In the genomic region with DNA sequence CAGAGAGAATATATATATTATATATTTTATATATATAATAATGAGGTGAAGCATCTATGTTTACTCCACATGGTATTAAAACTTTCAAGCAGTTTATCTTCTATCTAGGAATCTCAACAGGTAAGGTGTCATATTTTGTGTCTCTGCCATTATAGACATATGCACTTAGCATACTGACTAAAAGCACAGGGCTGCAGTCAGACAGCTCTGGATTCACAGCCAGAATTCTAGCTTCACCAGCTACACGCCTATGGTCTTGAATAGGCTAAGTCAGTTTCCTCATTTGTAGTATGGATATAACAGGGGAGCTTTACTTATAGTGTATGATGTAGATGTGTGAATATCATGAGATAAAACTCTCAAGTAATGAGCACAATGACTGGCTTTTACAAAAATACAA, we compare ENCODE assay signal across 9 cellular contexts. TPM values are rescaled to one million over a fixed set of nuclear protein-coding genes. Genes with fewer than 3 reads are reported as not detected.
"Had no signal": no experiment of that assay in that cellular context is flagged by ENCODE, and none has a peak within 500 bp of the region (broad histone marks: within the 10 kb centered on the region; RNA-seq: fewer than 3 reads in every experiment).

No MANE protein-coding gene starts in this region.

- ATAC-seq: HCT116, HepG2 had no signal

- H2AFZ ChIP-seq: GM23248 had no signal

- H3K27ac ChIP-seq: GM23248, HL-60 had no signal

- H3K4me1 ChIP-seq: HAP-1 had no signal

- H3K36me3 ChIP-seq: HAP-1 had no signal

- H3K9ac ChIP-seq: GM23248 had no signal

- FAIRE-seq: HepG2 had no signal

- H3K9me3 Mint-ChIP-seq: HFFc6 had no signal

- H3K4me3 ChIP-seq: GM23248, HAP-1 had no signal

- H3K27ac Mint-ChIP-seq: HFFc6, IgD-negative memory B cell had no signal

- H3K27me3 Mint-ChIP-seq: IgD-negative memory B cell had no signal

- DNase-seq: GM23248, GOT3, H7, HFFc6 had no signal

- H3K4me3 Mint-ChIP-seq: HFFc6, IgD-negative memory B cell had no signal

- H3K36me3 Mint-ChIP-seq: IgD-negative memory B cell had no signal

- H3K4me1 Mint-ChIP-seq: IgD-negative memory B cell had no signal

- H3K9me3 ChIP-seq: HAP-1 had no signal

RNA-seq across cellular contexts. Expression of a gene that starts 57.9 kb away (rescaled TPM):
- total RNA-seq: HepG2 had no signal
- polyA plus RNA-seq: HepG2, IgD-negative memory B cell had no signal
